Comparison of ENCODE assay signal across 7 cellular contexts in the genomic region with DNA sequence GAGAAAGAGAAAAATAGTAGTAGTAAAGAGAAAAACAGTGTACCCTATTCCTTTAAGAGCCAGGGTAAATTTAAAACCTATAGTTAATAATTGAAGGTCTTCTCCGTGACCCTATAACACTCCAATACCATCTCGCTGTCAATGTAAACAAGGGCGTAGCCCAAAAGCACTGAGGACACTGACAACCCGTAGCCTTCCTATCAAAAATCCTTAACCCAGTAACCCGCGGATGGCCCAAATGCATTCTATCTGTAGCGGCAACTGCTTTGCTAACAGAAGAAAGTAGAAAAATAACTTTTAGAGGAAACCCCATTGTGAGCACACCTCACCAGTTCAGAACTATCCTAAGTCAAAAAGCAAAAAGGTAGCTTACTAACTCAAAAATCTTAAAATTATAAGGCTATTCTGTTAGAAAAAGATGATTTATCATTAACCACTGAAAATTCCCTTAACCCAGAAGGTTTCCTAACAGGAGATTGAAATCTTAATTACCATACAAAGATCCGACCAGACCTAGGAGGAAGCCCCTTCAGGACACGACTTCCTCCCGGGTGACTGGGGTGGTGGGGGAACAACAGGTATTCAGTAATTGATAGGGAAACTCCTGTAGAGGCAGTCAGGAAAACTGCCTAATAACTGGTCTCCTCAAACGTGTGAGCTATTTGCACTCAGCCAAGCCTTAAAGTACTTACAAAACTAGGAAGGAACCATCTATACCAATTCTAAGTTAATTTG. TPM values are rescaled to one million over a fixed set of nuclear protein-coding genes. Genes with fewer than 3 reads are reported as not detected.
DNase-seq lines count a peak whose midpoint lies in the region; ATAC-seq, FAIRE-seq and TF ChIP-seq lines count a peak whose summit lies in the region.
"Not testable (repeated sequence)": the region's sequence is repeated elsewhere in the genome, so short reads cannot be mapped to it uniquely, and the experiment has no call there.

No MANE protein-coding gene starts in this region.

- H3K4me1 ChIP-seq in A549 (peaks cover 52% of the 10 kb centered on the region), HCT116 (ENCODE audit: control insufficient read depth in 1 of 2, insufficient read depth in 2 of 2, low read length in 2 of 2) (peaks cover 47 to 95% of the 10 kb centered on the region in 2 experiments), PC-3 (ENCODE audit: insufficient read depth, low read length) (peaks cover 61% of the 10 kb centered on the region), HepG2 (ENCODE audit: insufficient read depth, low read length) (peaks cover 62% of the 10 kb centered on the region)
- H3K4me1 ChIP-seq in HUES48 (ENCODE audit: control insufficient read depth, insufficient read depth, low read length); astrocyte (ENCODE audit: insufficient read depth, low read length): not testable (repeated sequence)

- not testable (repeated sequence) for H3K9me3 Mint-ChIP-seq in astrocyte (ENCODE audit: unreplicated experiment)

- peak overlapping the region; percentile 30 for H3K4me3 ChIP-seq in A549
- peak overlapping the region; percentile 61 to 69 for H3K4me3 ChIP-seq in HCT116 (replicated peaks in 1 of 2; ENCODE audit: low read depth in 1 of 2, low read length in 2 of 2)
- not testable (repeated sequence) for H3K4me3 ChIP-seq in HUES48 (ENCODE audit: low read depth, low read length); PC-3 (ENCODE audit: low read length); astrocyte (ENCODE audit: insufficient read depth, low read depth, low read length)
- H3K4me3 ChIP-seq in HepG2 (replicated peaks in 1 of 3; ENCODE audit: insufficient read depth in 1 of 3, low read depth in 2 of 3, low read length in 3 of 3): peak overlapping the region; percentile 23 to 43 (median 40)

- not testable (repeated sequence) for FAIRE-seq in A549 (lab: Jason Lieb, UNC); astrocyte (lab: Jason Lieb, UNC); HepG2 (lab: Jason Lieb, UNC)

- DNase-seq in A549 (ENCODE audit: low read depth in 1 of 2, low spot score in 1 of 2): peak in 1 of 2 experiments; percentile 44
- DNase-seq in HCT116 (ENCODE audit: low read depth, low spot score); PC-3; T-helper 17 cell; astrocyte (ENCODE audit: low read depth): not testable (repeated sequence)
- peak; percentile 79 for DNase-seq in HepG2 (ENCODE audit: low spot score)

- not testable (repeated sequence) for H3K9me3 ChIP-seq in A549; HCT116 (ENCODE audit: control insufficient read depth in 1 of 2, insufficient read depth in 1 of 2, low read depth in 1 of 2, low read length in 2 of 2); PC-3 (ENCODE audit: low read length); T-helper 17 cell (ENCODE audit: control insufficient read depth, low read length, poor library complexity, severe bottlenecking); HepG2 (ENCODE audit: low read length)
- H3K9me3 ChIP-seq in HUES48 (ENCODE audit: control insufficient read depth, insufficient read depth, low read length): peaks cover 11% of the 10 kb centered on the region
- peaks cover 11% of the 10 kb centered on the region for H3K9me3 ChIP-seq in astrocyte (ENCODE audit: insufficient read depth, low read depth, low read length)

- BruUV-seq in HCT116 (replicated peaks; lab: Mats Ljungman, UMichigan); PC-3 (replicated peaks; lab: Mats Ljungman, UMichigan); HepG2 (replicated peaks; lab: Mats Ljungman, UMichigan): not testable (repeated sequence)

- H3K27me3 ChIP-seq in HCT116 (ENCODE audit: insufficient read depth, low read length); HUES48 (ENCODE audit: control insufficient read depth, insufficient read depth, low read length); PC-3 (ENCODE audit: low read length); astrocyte (ENCODE audit: insufficient read depth, low read length); HepG2 (ENCODE audit: control insufficient read depth in 1 of 2, insufficient read depth in 2 of 2, low read length in 2 of 2): not testable (repeated sequence)

- not testable (repeated sequence) for H4K20me1 ChIP-seq in HCT116 (ENCODE audit: insufficient read depth); PC-3 (ENCODE audit: low read length)
- H4K20me1 ChIP-seq in astrocyte (ENCODE audit: insufficient read depth, low read length): peaks cover 84% of the 10 kb centered on the region
- peaks cover 82% of the 10 kb centered on the region for H4K20me1 ChIP-seq in HepG2 (ENCODE audit: insufficient read depth, low read length)

- H3K27ac Mint-ChIP-seq in T-helper 17 cell: not testable (repeated sequence)
- H3K27ac Mint-ChIP-seq in astrocyte (ENCODE audit: unreplicated experiment): peak overlapping the region; percentile 18

- not testable (repeated sequence) for TF ChIP-seq POLR2A in A549 (IDR thresholded peaks at IDR 0.05; ENCODE audit: low read length); HCT116 (IDR thresholded peaks at IDR 0.05; ENCODE audit: borderline replicate concordance, extremely low read depth, insufficient read depth, insufficient read length); HepG2 (IDR thresholded peaks at IDR 0.05; ENCODE audit: insufficient read depth in 1 of 2, low read depth in 2 of 2, low read length in 2 of 2)

- H3K9me2 ChIP-seq in HCT116 (ENCODE audit: insufficient read depth); PC-3 (replicated peaks; ENCODE audit: low read length): not testable (repeated sequence)

- peak overlapping the region; percentile 97 for H3K4me2 ChIP-seq in A549
- H3K4me2 ChIP-seq in HCT116 (ENCODE audit: low read length): peak overlapping the region; percentile 95
- peak overlapping the region; percentile 0; the same call in 1 of the 2 replicates for H3K4me2 ChIP-seq in PC-3 (ENCODE audit: low read length)
- H3K4me2 ChIP-seq in astrocyte (ENCODE audit: low read length): not testable (repeated sequence)
- H3K4me2 ChIP-seq in HepG2 (ENCODE audit: low read depth, low read length): peak overlapping the region; percentile 73

- H3K27me3 Mint-ChIP-seq in T-helper 17 cell; astrocyte (ENCODE audit: low read depth, unreplicated experiment): not testable (repeated sequence)

- H3K79me2 ChIP-seq in HCT116 (ENCODE audit: insufficient read depth, low read length) (peaks cover 95% of the 10 kb centered on the region), PC-3 (ENCODE audit: low read length) (peaks cover 87% of the 10 kb centered on the region), astrocyte (ENCODE audit: insufficient read depth, low read length) (peaks cover 97% of the 10 kb centered on the region), HepG2 (ENCODE audit: insufficient read depth, low read length) (peaks cover 99% of the 10 kb centered on the region)

- H3K27ac ChIP-seq in A549 (peak overlapping the region; percentile 62 to 81), HCT116 (ENCODE audit: low read depth, low read length) (peak overlapping the region; percentile 88), HUES48 (ENCODE audit: low read depth, low read length) (peak overlapping the region; percentile 12), PC-3 (ENCODE audit: low read length) (peak overlapping the region; percentile 98), HepG2 (ENCODE audit: extremely low read length, insufficient read depth, low read length) (peak overlapping the region; percentile 33)
- not testable (repeated sequence) for H3K27ac ChIP-seq in astrocyte (ENCODE audit: low read depth, low read length)

- ATAC-seq in A549 (peak in 1 of 2 experiments; percentile 62; a peak in 3 of 6 replicates), HepG2 (peak; percentile 72)
- ATAC-seq in HCT116, PC-3, T-helper 17 cell: not testable (repeated sequence)

- in situ Hi-C loops in HepG2 (cut with HindIII; ENCODE audit: extremely low pct_ligation_motif_present, low pct_unique_long_range_greater_than_20kb): not testable (repeated sequence)

- peaks cover 26% of the 10 kb centered on the region for H3K4me1 Mint-ChIP-seq in T-helper 17 cell
- peaks cover 26% of the 10 kb centered on the region for H3K4me1 Mint-ChIP-seq in astrocyte (ENCODE audit: low read depth, unreplicated experiment)

- H3K9ac ChIP-seq in HCT116 (ENCODE audit: low read length): peak overlapping the region; percentile 82
- H3K9ac ChIP-seq in HUES48 (ENCODE audit: low read depth, low read length); PC-3 (ENCODE audit: low read length); astrocyte (ENCODE audit: low read length): not testable (repeated sequence)
- H3K9ac ChIP-seq in HepG2 (ENCODE audit: insufficient read depth, low read depth, low read length): peak overlapping the region; percentile 48; the same call in 1 of the 2 replicates

- intact Hi-C loops in HCT116 (cut with micrococcal nuclease); PC-3 (cut with micrococcal nuclease); HepG2 (cut with micrococcal nuclease; ENCODE audit: unreplicated experiment): not testable (repeated sequence)

- POLR2A ChIA-PET in A549 (lab: Yijun Ruan, JAX); PC-3 (lab: Charles Lee; ENCODE audit: unreplicated experiment): not testable (repeated sequence)
- POLR2A ChIA-PET in HCT116 (lab: Charles Lee) (interaction anchor here (1.4 kb wide), 1 partner anchor 64 kb away, joined by 4 read pairs; no protein-coding TSS in a partner anchor), HepG2 (lab: Yijun Ruan, JAX) (interaction anchor here (1.7 kb wide), 1 partner anchor 58 kb away, joined by 8 read pairs; a partner anchor contains a TSS)

- not testable (repeated sequence) for TF ChIP-seq EP300 in A549 (IDR thresholded peaks at IDR 0.05); HepG2 (CRISPR knock-in tag; IDR thresholded peaks at IDR 0.05; ENCODE audit: borderline replicate concordance)
- TF ChIP-seq EP300 in HepG2 (IDR thresholded peaks at IDR 0.05; ENCODE audit: low read depth in 2 of 2, low read length in 2 of 2): 0 out of 4 replicates have a peak, but pooled peaks of 1 of the 2 experiments have one; percentile 20

- RAD21 ChIA-PET in HCT116 (lab: Charles Lee; ENCODE audit: low non-redundant PET in 1 of 2, low total read pairs in 2 of 2, uncharacterized antibody in 2 of 2, unreplicated experiment in 2 of 2): not testable (repeated sequence)

- not testable (repeated sequence) for H2AFZ ChIP-seq in HCT116 (ENCODE audit: low read depth, low read length, poor library complexity, severe bottlenecking); PC-3 (ENCODE audit: low read length); astrocyte (ENCODE audit: low read depth, low read length); HepG2 (ENCODE audit: low read length)

- 2% methylated on average over 11 of the region's 11 CpGs for WGBS in A549 (ENCODE audit: missing lambda C conversion rate)
- 6% methylated on average over 11 of the region's 11 CpGs for WGBS in HepG2 (ENCODE audit: low lambda C conversion rate)

- not testable (repeated sequence) for H3K36me3 Mint-ChIP-seq in T-helper 17 cell (ENCODE audit: low read depth)
- peaks cover 25% of the 10 kb centered on the region for H3K36me3 Mint-ChIP-seq in astrocyte (ENCODE audit: low read depth, unreplicated experiment)

- not testable (repeated sequence) for H3K36me3 ChIP-seq in HCT116 (ENCODE audit: control insufficient read depth in 1 of 2, insufficient read depth in 2 of 2, low read length in 2 of 2); PC-3 (ENCODE audit: low read depth, low read length); astrocyte (ENCODE audit: insufficient read depth, low read length)
- H3K36me3 ChIP-seq in HUES48 (ENCODE audit: control insufficient read depth, insufficient read depth, low read length) (peaks cover 11% of the 10 kb centered on the region), HepG2 (replicated peaks in 1 of 2; ENCODE audit: control insufficient read depth in 1 of 2, insufficient read depth in 2 of 2, low read length in 2 of 2) (peaks cover 12 to 20% of the 10 kb centered on the region in 2 experiments; a peak in 4 of 5 replicates)

- peak overlapping the region; percentile 10 for H3K4me3 Mint-ChIP-seq in T-helper 17 cell
- H3K4me3 Mint-ChIP-seq in astrocyte (ENCODE audit: unreplicated experiment): not testable (repeated sequence)

- H3F3A ChIP-seq in PC-3 (ENCODE audit: low read length, unreplicated experiment): not testable (repeated sequence)

- TF ChIP-seq CTCF in A549 (IDR thresholded peaks at IDR 0.05); HCT116 (IDR thresholded peaks at IDR 0.05 in 2 of 3, conservative IDR thresholded peaks at IDR 0.05 in 1 of 3; ENCODE audit: borderline replicate concordance in 1 of 3, insufficient read depth in 1 of 3, low read depth in 2 of 3, low read length in 2 of 3); PC-3 (conservative IDR thresholded peaks at IDR 0.05; ENCODE audit: low read depth, low read length); astrocyte (IDR thresholded peaks at IDR 0.05; ENCODE audit: insufficient read depth, low read depth, low read length); HepG2 (CRISPR knock-in tag; IDR thresholded peaks at IDR 0.05): not testable (repeated sequence)

- CTCF ChIA-PET in A549 (lab: Yijun Ruan, JAX); HCT116 (lab: Charles Lee); PC-3 (lab: Charles Lee): not testable (repeated sequence)
- CTCF ChIA-PET in HepG2 (lab: Yijun Ruan, JAX; ENCODE audit: low intra/inter-chr PET ratio, low total read pairs): interaction anchor here (1.5 kb wide), 1 partner anchor 115 kb away, joined by 3 read pairs; no protein-coding TSS in a partner anchor

- not testable (repeated sequence) for TF ChIP-seq RAD21 in A549 (conservative IDR thresholded peaks at IDR 0.05 in 1 of 2, IDR thresholded peaks at IDR 0.05 in 1 of 2); HCT116 (IDR thresholded peaks at IDR 0.05; ENCODE audit: low read depth); HepG2 (CRISPR knock-in tag; IDR thresholded peaks at IDR 0.05)

RNA-seq across cellular contexts. Expression of a gene that starts 57.9 kb away (rescaled TPM):
- polyA plus RNA-seq in A549 (2011; rRNA removed) (8.5 and 12.4 TPM in 2 replicates), A549 (2017; fragmentation: RNase III; extraction: RNeasy Plus Mini Kit Qiagen cat#74134 plus additional on column Dnase treatment) (13.4 to 16.0 TPM (median 14.4 TPM) in 3 replicates), HepG2 (2011; rRNA removed) (3.9 and 4.2 TPM in 2 replicates)
- 2.4 and 2.7 TPM in 2 replicates for polyA plus RNA-seq in A549 (2012; cell fraction: cytosol; rRNA removed)
- polyA plus RNA-seq in A549 (2012; cell fraction: nucleus; rRNA removed): 2.2 and 3.7 TPM in 2 replicates
- polyA minus RNA-seq in A549 (2011; rRNA and poly(A)+ RNA removed): 3.7 and 5.3 TPM in 2 replicates
- total RNA-seq in HCT116 (2021; ENCODE audit: unreplicated experiment) (5.0 TPM), PC-3 (2014; rRNA removed) (3.0 and 3.2 TPM in 2 replicates), T-helper 17 cell (10 to 100 TPM; 11.7 to 14.0 TPM), astrocyte (5.7 TPM in 2 replicates), HepG2 (2016; rRNA removed; fragmentation: Illumina TruSeq; extraction: Trizol) (21.1 and 22.4 TPM in 2 replicates)
- polyA plus RNA-seq in HCT116 (2012): 1.9 and 2.3 TPM in 2 replicates
- total RNA-seq in HepG2 (2016; cell fraction: cytosol; rRNA removed; fragmentation: Illumina TruSeq; extraction: Trizol; ENCODE audit: low read depth): 13.0 and 13.5 TPM in 2 replicates
- total RNA-seq in HepG2 (2016; cell fraction: insoluble cytoplasmic fraction; rRNA removed; fragmentation: Illumina TruSeq; extraction: Trizol): 20.7 and 22.3 TPM in 2 replicates
- total RNA-seq in HepG2 (2016; cell fraction: membrane; rRNA removed; fragmentation: Illumina TruSeq; extraction: Trizol): 18.6 and 18.9 TPM in 2 replicates
- total RNA-seq in HepG2 (2016; cell fraction: nucleus; rRNA removed; fragmentation: Illumina TruSeq; extraction: Trizol): 16.1 and 23.9 TPM in 2 replicates
- polyA plus RNA-seq in HepG2 (2011; cell fraction: cytosol; rRNA removed): 2.7 and 4.3 TPM in 2 replicates
- polyA plus RNA-seq in HepG2 (2011; cell fraction: nucleus; rRNA removed): 4.0 and 5.7 TPM in 2 replicates
- 8.4 and 10.9 TPM in 2 replicates for polyA plus RNA-seq in HepG2 (2012)
- 12.3 and 14.0 TPM in 2 replicates for polyA plus RNA-seq in HepG2 (2016; cell fraction: cytosol; fragmentation: Illumina TruSeq; extraction: Trizol; ENCODE audit: low read depth)
- 22.9 and 29.9 TPM in 2 replicates for polyA plus RNA-seq in HepG2 (2016; cell fraction: insoluble cytoplasmic fraction; fragmentation: Illumina TruSeq; extraction: Trizol; ENCODE audit: low read depth)
- 16.3 and 16.6 TPM in 2 replicates for polyA plus RNA-seq in HepG2 (2016; cell fraction: membrane; fragmentation: Illumina TruSeq; extraction: Trizol; ENCODE audit: low read depth)
- polyA plus RNA-seq in HepG2 (2016; cell fraction: nucleus; fragmentation: Illumina TruSeq; extraction: Trizol; ENCODE audit: insufficient read depth, low read depth): 18.7 and 24.5 TPM in 2 replicates
- 5.4 and 7.3 TPM in 2 replicates for polyA minus RNA-seq in HepG2 (2011; rRNA and poly(A)+ RNA removed; ENCODE audit: low replicate concordance)
- 3.7 and 4.5 TPM in 2 replicates for polyA minus RNA-seq in HepG2 (2011; cell fraction: cytosol; rRNA and poly(A)+ RNA removed)
- polyA minus RNA-seq in HepG2 (2011; cell fraction: nucleus; rRNA and poly(A)+ RNA removed): 13.8 and 15.0 TPM in 2 replicates

RNA-seq across cellular contexts. Expression of a gene that starts 58.6 kb away (rescaled TPM):
- polyA plus RNA-seq in A549 (2011; rRNA removed) (37.3 and 44.8 TPM in 2 replicates), A549 (2017; fragmentation: RNase III; extraction: RNeasy Plus Mini Kit Qiagen cat#74134 plus additional on column Dnase treatment) (21.6 to 22.9 TPM (median 22.1 TPM) in 3 replicates), HepG2 (2011; rRNA removed) (44.9 and 49.4 TPM in 2 replicates)
- polyA plus RNA-seq in A549 (2012; cell fraction: cytosol; rRNA removed): 7.1 and 8.2 TPM in 2 replicates
- 9.0 and 11.1 TPM in 2 replicates for polyA plus RNA-seq in A549 (2012; cell fraction: nucleus; rRNA removed)
- polyA minus RNA-seq in A549 (2011; rRNA and poly(A)+ RNA removed): 35.2 and 36.8 TPM in 2 replicates
- total RNA-seq in HCT116 (2021; ENCODE audit: unreplicated experiment) (43.4 TPM), PC-3 (2014; rRNA removed) (36.9 and 41.4 TPM in 2 replicates), T-helper 17 cell (10 to 100 TPM; 23.1 to 25.1 TPM), astrocyte (46.6 and 48.4 TPM in 2 replicates), HepG2 (2016; rRNA removed; fragmentation: Illumina TruSeq; extraction: Trizol) (123 and 135 TPM in 2 replicates)
- 18.5 and 22.7 TPM in 2 replicates for polyA plus RNA-seq in HCT116 (2012)
- total RNA-seq in HepG2 (2016; cell fraction: cytosol; rRNA removed; fragmentation: Illumina TruSeq; extraction: Trizol; ENCODE audit: low read depth): 98.8 and 127 TPM in 2 replicates
- 127 and 145 TPM in 2 replicates for total RNA-seq in HepG2 (2016; cell fraction: insoluble cytoplasmic fraction; rRNA removed; fragmentation: Illumina TruSeq; extraction: Trizol)
- total RNA-seq in HepG2 (2016; cell fraction: membrane; rRNA removed; fragmentation: Illumina TruSeq; extraction: Trizol): 62.4 and 67.2 TPM in 2 replicates
- 136 and 152 TPM in 2 replicates for total RNA-seq in HepG2 (2016; cell fraction: nucleus; rRNA removed; fragmentation: Illumina TruSeq; extraction: Trizol)
- 17.6 and 28.4 TPM in 2 replicates for polyA plus RNA-seq in HepG2 (2011; cell fraction: cytosol; rRNA removed)
- polyA plus RNA-seq in HepG2 (2011; cell fraction: nucleus; rRNA removed): 37.0 and 38.5 TPM in 2 replicates
- 57.6 and 63.3 TPM in 2 replicates for polyA plus RNA-seq in HepG2 (2012)
- polyA plus RNA-seq in HepG2 (2016; cell fraction: cytosol; fragmentation: Illumina TruSeq; extraction: Trizol; ENCODE audit: low read depth): 1.6 and 2.2 TPM in 2 replicates
- polyA plus RNA-seq in HepG2 (2016; cell fraction: insoluble cytoplasmic fraction; fragmentation: Illumina TruSeq; extraction: Trizol; ENCODE audit: low read depth): 83.4 and 92.4 TPM in 2 replicates
- 9.6 and 10.8 TPM in 2 replicates for polyA plus RNA-seq in HepG2 (2016; cell fraction: membrane; fragmentation: Illumina TruSeq; extraction: Trizol; ENCODE audit: low read depth)
- polyA plus RNA-seq in HepG2 (2016; cell fraction: nucleus; fragmentation: Illumina TruSeq; extraction: Trizol; ENCODE audit: insufficient read depth, low read depth): 89.5 and 94.1 TPM in 2 replicates
- 16.3 and 63.5 TPM in 2 replicates for polyA minus RNA-seq in HepG2 (2011; rRNA and poly(A)+ RNA removed; ENCODE audit: low replicate concordance)
- 84.7 and 102 TPM in 2 replicates for polyA minus RNA-seq in HepG2 (2011; cell fraction: cytosol; rRNA and poly(A)+ RNA removed)
- 292 and 316 TPM in 2 replicates for polyA minus RNA-seq in HepG2 (2011; cell fraction: nucleus; rRNA and poly(A)+ RNA removed)
